In the genomic region with DNA sequence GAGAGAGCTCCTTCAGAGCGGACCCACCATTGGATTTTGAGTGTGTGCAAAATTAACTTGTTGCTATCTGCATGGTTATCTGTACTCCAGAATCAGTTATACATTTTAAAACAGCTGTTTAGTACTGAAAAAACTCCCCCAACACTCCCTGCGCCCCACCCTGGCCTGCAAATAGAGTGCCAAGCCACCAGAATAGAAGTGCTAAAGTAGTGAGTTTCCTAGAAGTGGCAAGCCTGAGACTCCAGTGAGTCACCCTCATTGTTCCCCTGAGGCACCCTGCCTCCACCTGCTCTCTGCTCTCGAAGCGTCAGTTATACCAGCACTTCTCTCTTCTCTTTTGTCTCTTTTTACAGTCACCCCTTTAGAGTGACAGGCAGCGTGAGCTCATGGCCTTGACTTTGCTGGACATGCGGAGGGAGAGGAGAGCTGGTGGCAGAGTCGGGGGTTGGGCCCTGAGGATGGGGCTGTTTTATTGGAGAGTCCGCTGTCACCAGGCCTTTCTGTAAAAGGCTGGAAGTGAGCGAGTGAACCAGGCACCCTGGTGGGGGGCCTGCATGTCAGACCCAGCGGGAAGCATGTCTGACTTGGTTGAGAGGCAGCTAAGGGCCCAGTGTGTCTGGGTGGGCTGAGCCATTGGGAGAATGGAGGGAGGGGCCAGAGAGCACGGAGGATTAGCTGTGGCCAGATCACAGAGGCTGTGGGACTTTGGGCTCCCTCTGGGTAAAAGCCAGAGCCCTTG, we compare ENCODE assay signal across 8 cellular contexts.
DNase-seq lines count a peak whose midpoint lies in the region; ATAC-seq lines count a peak whose summit lies in the region.

No MANE protein-coding gene starts in this region.

- peak; percentile 68 for ATAC-seq in HG03060 (IDR thresholded peaks at IDR 0.05; ENCODE audit: low read depth, unreplicated experiment)

- peak; percentile 69 for DNase-seq in stimulated activated naive CD4-positive, alpha-beta T cell treated with Interleukin-2 at 50 U/mL for 16 hours (lab: John Stamatoyannopoulos, UW)
- DNase-seq in stimulated activated naive CD4-positive, alpha-beta T cell (lab: John Stamatoyannopoulos, UW) = no peak
- DNase-seq in NCI-H2171 treated with DMSO at 0.1 percent for 48 hours (lab: John Stamatoyannopoulos, UW) = peak; percentile 69
- DNase-seq in activated T-cell treated with anti-CD3 and anti-CD28 coated beads for 1 hour (ENCODE audit: low read depth) = peak; percentile 30
- peak; percentile 61 for DNase-seq in glomerular visceral epithelial cell (ENCODE audit: extremely low spot score)
- peak; percentile 72 for DNase-seq in stimulated activated CD4-positive, alpha-beta T cell treated with anti-CD3 and anti-CD28 coated beads, Interleukin-1b, Interleukin-23, amount 100 ng/mL, for 48 hours
- DNase-seq in NCI-H446 (lab: John Stamatoyannopoulos, UW) = no peak

Comparison
In these comparisons a context has a peak if more than half of its experiments do, and no peak if none do; other contexts are left out.
1. DNase-seq: peak in stimulated activated naive CD4-positive, alpha-beta T cell treated with Interleukin-2 at 50 U/mL for 16 hours (single experiment), NCI-H2171 treated with DMSO at 0.1 percent for 48 hours (single experiment), activated T-cell treated with anti-CD3 and anti-CD28 coated beads for 1 hour (single experiment), glomerular visceral epithelial cell (single experiment) and stimulated activated CD4-positive, alpha-beta T cell treated with anti-CD3 and anti-CD28 coated beads, Interleukin-1b, Interleukin-23, amount 100 ng/mL, for 48 hours (single experiment); none in stimulated activated naive CD4-positive, alpha-beta T cell (0 of 6) and NCI-H446 (0 of 2).